ENCODE assay signal across 12 cellular contexts in genomic region chr1:224745924-224746323, GRCh38.
DNase-seq lines count a peak whose midpoint lies in the region; ATAC-seq lines count a peak whose summit lies in the region.
"Had no signal": no experiment of that assay in that cellular context is flagged by ENCODE, and none has a peak within 500 bp of the region (broad histone marks: within the 10 kb centered on the region; RNA-seq: fewer than 3 reads in every experiment).

No MANE protein-coding gene starts in this region.

- no peak overlapping the region for H3K4ac ChIP-seq in mesenchymal stem cell (ENCODE audit: low read depth in 1 of 2, low read length in 2 of 2)

- H2BK5ac ChIP-seq in mesenchymal stem cell (ENCODE audit: low read depth, low read length, poor library complexity, severe bottlenecking), result no peak overlapping the region

- H2AK5ac ChIP-seq in mesenchymal stem cell (ENCODE audit: low read length, severe bottlenecking), result no peak overlapping the region

- H3K4me2 ChIP-seq in mesenchymal stem cell (ENCODE audit: low read length, poor library complexity, severe bottlenecking), result no peak overlapping the region

- H3K36me3 ChIP-seq in mesenchymal stem cell (ENCODE audit: control insufficient read depth in 1 of 2, insufficient read depth in 2 of 2, low read depth in 1 of 2, low read length in 2 of 2), result peaks cover 8 to 44% of the 10 kb centered on the region in 2 experiments
- H3K36me3 ChIP-seq: right atrium auricular region had no signal

- H3K14ac ChIP-seq in mesenchymal stem cell (ENCODE audit: low read length in 2 of 2), result no peak overlapping the region

- H3K18ac ChIP-seq in mesenchymal stem cell (ENCODE audit: low read depth in 1 of 2, low read length in 2 of 2), result no peak overlapping the region

- no peaks in the 10 kb centered on the region for H3K9me3 ChIP-seq in mesenchymal stem cell (ENCODE audit: control insufficient read depth, low read length)
- H3K9me3 ChIP-seq: right atrium auricular region had no signal

- H3K27me3 ChIP-seq in mesenchymal stem cell (ENCODE audit: control insufficient read depth in 1 of 2, insufficient read depth in 1 of 2, low read length in 2 of 2), result no peaks in the 10 kb centered on the region
- H3K27me3 ChIP-seq: right atrium auricular region had no signal

- H2AFZ ChIP-seq in mesenchymal stem cell (ENCODE audit: low read depth, low read length), result no peak overlapping the region

- DNase-seq in left kidney (ENCODE audit: low read depth, low spot score), result peak; percentile 42
- no peak for DNase-seq in activated effector memory CD4-positive, alpha-beta T cell treated with Interleukin-2 at 50 U/mL for 16 hours
- no peak for DNase-seq in CD1c-positive myeloid dendritic cell (ENCODE audit: extremely low spot score)
- DNase-seq in mesenchymal stem cell, result no peak
- no peak for DNase-seq in kidney glomerular epithelial cell (lab: John Stamatoyannopoulos, UW)
- DNase-seq: foreskin melanocyte, RPMI8226, substantia nigra had no signal

- no peak overlapping the region for H3K4me3 ChIP-seq in mesenchymal stem cell (ENCODE audit: insufficient read depth in 1 of 2, low read depth in 1 of 2, low read length in 2 of 2)
- H3K4me3 ChIP-seq: right atrium auricular region had no signal

- no peaks in the 10 kb centered on the region for H3K79me1 ChIP-seq in mesenchymal stem cell (replicated peaks; ENCODE audit: low read length, poor library complexity, severe bottlenecking)

- peaks cover 3% of the 10 kb centered on the region for H3K4me1 ChIP-seq in mesenchymal stem cell (ENCODE audit: control insufficient read depth, insufficient read depth, low read depth, low read length)
- H3K4me1 ChIP-seq: right atrium auricular region had no signal

- no peak overlapping the region for H2BK15ac ChIP-seq in mesenchymal stem cell (ENCODE audit: low read depth, poor library complexity, severe bottlenecking)

- no peak overlapping the region for H4K91ac ChIP-seq in mesenchymal stem cell (ENCODE audit: low read length)

- H3K27ac ChIP-seq in mesenchymal stem cell (ENCODE audit: low read length, poor library complexity, severe bottlenecking), result no peak overlapping the region
- H3K27ac ChIP-seq: right atrium auricular region had no signal

- 93% methylated on average over 4 of the region's 4 CpGs for WGBS in mesenchymal stem cell

- no peak overlapping the region for H2BK120ac ChIP-seq in mesenchymal stem cell (ENCODE audit: low read depth, low read length)

- no peak overlapping the region for H3K23ac ChIP-seq in mesenchymal stem cell (ENCODE audit: low read length in 2 of 2)

- no peak overlapping the region for H3K9ac ChIP-seq in mesenchymal stem cell (ENCODE audit: low read length)

- H4K8ac ChIP-seq in mesenchymal stem cell (ENCODE audit: low read length), result no peak overlapping the region

- H2BK12ac ChIP-seq in mesenchymal stem cell (ENCODE audit: low read length in 2 of 2), result no peak overlapping the region

- ATAC-seq in GM18868 (IDR thresholded peaks at IDR 0.05; ENCODE audit: unreplicated experiment), result peak; percentile 70
- peak; percentile 55 for ATAC-seq in GM21515 (IDR thresholded peaks at IDR 0.05; ENCODE audit: unreplicated experiment)
- peak; percentile 44 for ATAC-seq in HG03064 (IDR thresholded peaks at IDR 0.05; ENCODE audit: low read depth, unreplicated experiment)
